Comparison of ENCODE assay signal across 14 cellular contexts in the genomic region with DNA sequence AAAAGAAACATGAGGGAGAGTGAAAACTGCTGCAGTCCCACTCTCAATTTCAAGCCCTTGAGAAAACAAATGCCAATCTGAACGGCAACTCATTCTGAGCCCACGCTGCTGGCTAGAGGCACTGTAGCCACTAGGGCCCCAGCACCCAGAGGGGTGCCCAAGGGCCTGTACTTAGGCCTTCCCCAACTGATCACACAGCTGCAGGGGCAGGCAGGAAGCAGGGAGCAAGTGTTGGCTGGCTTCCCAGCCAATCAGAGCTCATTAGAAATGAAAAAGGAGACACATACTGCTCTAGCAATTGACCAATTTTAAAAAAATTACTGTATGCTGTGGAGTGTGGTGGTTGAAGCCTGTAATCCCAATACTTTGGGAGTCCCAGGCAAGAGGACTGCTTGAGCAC. TPM values are rescaled to one million over a fixed set of nuclear protein-coding genes. Genes with fewer than 3 reads are reported as not detected.
DNase-seq lines count a peak whose midpoint lies in the region; ATAC-seq and TF ChIP-seq lines count a peak whose summit lies in the region.
"Had no signal": no experiment of that assay in that cellular context is flagged by ENCODE, and none has a peak within 500 bp of the region (broad histone marks: within the 10 kb centered on the region; RNA-seq: fewer than 3 reads in every experiment).

No MANE protein-coding gene starts in this region.

- H3K56ac ChIP-seq in mesendoderm (ENCODE audit: low read length) = peak overlapping the region; percentile 70

- H3K9me2 ChIP-seq in hepatocyte (replicated peaks; ENCODE audit: insufficient read depth) (no peaks in the 10 kb centered on the region), PC-3 (replicated peaks; ENCODE audit: low read length) (no peaks in the 10 kb centered on the region)

- H3K36me3 ChIP-seq in mesendoderm (ENCODE audit: control insufficient read depth, insufficient read depth, low read length) (no peaks in the 10 kb centered on the region), hepatocyte (replicated peaks; ENCODE audit: insufficient read depth, low read depth) (no peaks in the 10 kb centered on the region), PC-3 (ENCODE audit: low read depth, low read length) (no peaks in the 10 kb centered on the region)

- no peaks in the 10 kb centered on the region for H3F3A ChIP-seq in PC-3 (ENCODE audit: low read length, unreplicated experiment)

- no peak overlapping the region for H3K23ac ChIP-seq in mesendoderm (ENCODE audit: low read length)

- no peak overlapping the region for H2BK120ac ChIP-seq in mesendoderm (ENCODE audit: low read depth, low read length)

- no peak overlapping the region for H3K18ac ChIP-seq in mesendoderm (ENCODE audit: low read length)

- peak overlapping the region; percentile 69 for H2AK5ac ChIP-seq in mesendoderm (ENCODE audit: low read length)

- DNase-seq in NCI-H2227 (lab: John Stamatoyannopoulos, UW; ENCODE audit: unreplicated experiment) = peak; percentile 5
- no peak for DNase-seq in NCI-H2227 treated with DMSO at 0.1 percent for 48 hours (lab: John Stamatoyannopoulos, UW)
- peak; percentile 15 for DNase-seq in HT1080 (ENCODE audit: low read depth)
- peak; percentile 60 for DNase-seq in NCI-H2196 (lab: John Stamatoyannopoulos, UW; ENCODE audit: unreplicated experiment)
- DNase-seq in mesendoderm = peak; percentile 35
- no peak for DNase-seq in hepatocyte (ENCODE audit: low spot score)
- DNase-seq in NCI-H1105 (lab: John Stamatoyannopoulos, UW) = no peak
- DNase-seq in PC-3 = no peak
- DNase-seq: activated CD4-positive, CD25-positive, alpha-beta regulatory T cell; activated naive CD4-positive, alpha-beta T cell treated with anti-CD3 and anti-CD28 coated beads, Interleukin-2, amount 10 ng/mL, durations not matched to agents 7 days and 5 days; body of pancreas; left cardiac atrium; NCI-H226 had no signal

- no peaks in the 10 kb centered on the region for H3K79me2 ChIP-seq in mesendoderm (ENCODE audit: control insufficient read depth, insufficient read depth, low read length)
- H3K79me2 ChIP-seq in hepatocyte = no peaks in the 10 kb centered on the region
- peaks cover under 1% of the 10 kb centered on the region; the same call in 1 of the 2 replicates for H3K79me2 ChIP-seq in PC-3 (ENCODE audit: low read length)

- no peak for ATAC-seq in PC-3
- ATAC-seq: body of pancreas, left cardiac atrium, Panc1 had no signal

- H2AFZ ChIP-seq in hepatocyte (no peak overlapping the region), PC-3 (ENCODE audit: low read length) (no peak overlapping the region)

- no peak overlapping the region for H3K4ac ChIP-seq in mesendoderm (ENCODE audit: low read depth, low read length)

- no TSS peak for BruUV-seq in PC-3 (replicated peaks; lab: Mats Ljungman, UMichigan)

- H4K8ac ChIP-seq in mesendoderm (ENCODE audit: low read depth, low read length) = no peak overlapping the region

- no peak overlapping the region for H2BK15ac ChIP-seq in mesendoderm (replicated peaks; ENCODE audit: low read depth)

- no peaks in the 10 kb centered on the region for H4K20me1 ChIP-seq in hepatocyte (ENCODE audit: insufficient read depth, poor library complexity, severe bottlenecking)
- H4K20me1 ChIP-seq in PC-3 (ENCODE audit: low read length) = no peaks in the 10 kb centered on the region

- H3K4me3 ChIP-seq in mesendoderm (ENCODE audit: low read length) = no peak overlapping the region
- no peak overlapping the region for H3K4me3 ChIP-seq in hepatocyte
- no peak overlapping the region for H3K4me3 ChIP-seq in PC-3 (ENCODE audit: low read length)
- H3K4me3 ChIP-seq: body of pancreas had no signal

- no peak overlapping the region for H2BK5ac ChIP-seq in mesendoderm (ENCODE audit: low read length)

- POLR2A ChIA-PET in PC-3 (lab: Charles Lee; ENCODE audit: unreplicated experiment) = no interaction called here

- WGBS in mesendoderm (ENCODE audit: extremely low coverage, insufficient coverage, low lambda C conversion rate) = no CpG with 5 or more reads among the region's 2 CpGs
- WGBS in hepatocyte (ENCODE audit: low lambda C conversion rate, missing lambda C conversion rate) = 69% methylated on average over 2 of the region's 2 CpGs

- no peaks in the 10 kb centered on the region for H3K27me3 ChIP-seq in mesendoderm (ENCODE audit: insufficient read depth, low read length, poor library complexity)
- H3K27me3 ChIP-seq in hepatocyte = peaks cover 3% of the 10 kb centered on the region
- no peaks in the 10 kb centered on the region for H3K27me3 ChIP-seq in PC-3 (ENCODE audit: low read length)
- H3K27me3 ChIP-seq: body of pancreas had no signal

- H3K4me1 ChIP-seq in mesendoderm (ENCODE audit: control insufficient read depth, low read depth, low read length) (peaks cover 5% of the 10 kb centered on the region), hepatocyte (ENCODE audit: insufficient read depth) (peaks cover 7% of the 10 kb centered on the region), PC-3 (ENCODE audit: insufficient read depth, low read length) (peaks cover under 1% of the 10 kb centered on the region; the same call in 1 of the 2 replicates)

- H3K4me2 ChIP-seq in mesendoderm (ENCODE audit: low read length) = no peak overlapping the region
- H3K4me2 ChIP-seq in hepatocyte = no peak overlapping the region
- H3K4me2 ChIP-seq in PC-3 (ENCODE audit: low read length) = no peak overlapping the region

- intact Hi-C loops in PC-3 (cut with micrococcal nuclease) = loop anchor here (10.0 kb wide), 1 partner anchor 784 kb away; no protein-coding TSS in a partner anchor

- H4K5ac ChIP-seq in mesendoderm (ENCODE audit: low read length) = no peak overlapping the region

- H3K79me1 ChIP-seq in mesendoderm (ENCODE audit: low read length) = no peaks in the 10 kb centered on the region

- H3K9ac ChIP-seq in mesendoderm (ENCODE audit: low read length) (no peak overlapping the region), PC-3 (ENCODE audit: low read length) (no peak overlapping the region)

- CTCF ChIA-PET in PC-3 (lab: Charles Lee) = no interaction called here

- H3K27ac ChIP-seq in mesendoderm (ENCODE audit: low read depth, low read length) (no peak overlapping the region), hepatocyte (no peak overlapping the region), PC-3 (ENCODE audit: low read length) (no peak overlapping the region)
- H3K27ac ChIP-seq: body of pancreas had no signal

- no peak for TF ChIP-seq CTCF in hepatocyte (IDR thresholded peaks at IDR 0.05; ENCODE audit: poor library complexity)
- no peak for TF ChIP-seq CTCF in PC-3 (conservative IDR thresholded peaks at IDR 0.05; ENCODE audit: low read depth, low read length)

- H3K9me3 ChIP-seq in hepatocyte (ENCODE audit: low read depth) (no peaks in the 10 kb centered on the region), PC-3 (ENCODE audit: low read length) (no peaks in the 10 kb centered on the region)
- H3K9me3 ChIP-seq: body of pancreas had no signal

RNA-seq across cellular contexts. Expression of a gene that starts 3.7 kb away (rescaled TPM):
- total RNA-seq in HT1080 (2014; rRNA removed; shearing (Covaris generic)) = 4.7 and 6.6 TPM in 2 replicates
- polyA plus RNA-seq in HT1080 (2015; cell fraction: cytosol; rRNA removed) = 3.4 and 3.8 TPM in 2 replicates
- 3.5 and 3.8 TPM in 2 replicates for polyA plus RNA-seq in HT1080 (2015; cell fraction: nucleus; rRNA removed)
- polyA plus RNA-seq in mesendoderm (2013, experiment 1 of 2) = 17.3 TPM
- 17.5 TPM for polyA plus RNA-seq in mesendoderm (2013, experiment 2 of 2)
- total RNA-seq in hepatocyte (4.5 and 5.7 TPM in 2 replicates), PC-3 (2014; rRNA removed) (4.5 and 6.3 TPM in 2 replicates)
- 2.2 and 2.7 TPM in 2 replicates for polyA plus RNA-seq in hepatocyte

Comparison
In these comparisons a context has a peak if more than half of its experiments do, and no peak if none do; other contexts are left out.
1. DNase-seq: peak in NCI-H2227 (single experiment), HT1080 (single experiment), NCI-H2196 (single experiment) and mesendoderm (single experiment); none in NCI-H2227 treated with DMSO at 0.1 percent for 48 hours (single experiment), hepatocyte (single experiment), NCI-H1105 (single experiment) and PC-3 (single experiment).